Comparison of ENCODE assay signal across 14 cellular contexts in genomic region chr2:54577944-54578667, GRCh38.
DNase-seq lines count a peak whose midpoint lies in the region; ATAC-seq, FAIRE-seq and TF ChIP-seq lines count a peak whose summit lies in the region.
"Had no signal": no experiment of that assay in that cellular context is flagged by ENCODE, and none has a peak within 500 bp of the region (broad histone marks: within the 10 kb centered on the region; RNA-seq: fewer than 3 reads in every experiment).

No MANE protein-coding gene starts in this region.

- H3K9me3 ChIP-seq in heart right ventricle (no peaks in the 10 kb centered on the region), HepG2 (ENCODE audit: low read length) (no peaks in the 10 kb centered on the region)

- peak; percentile 12; the same call in 1 of the 2 replicates for TF ChIP-seq RAD21 in HepG2 (CRISPR knock-in tag; IDR thresholded peaks at IDR 0.05)

- in situ Hi-C loops in HepG2 (cut with HindIII; ENCODE audit: extremely low pct_ligation_motif_present, low pct_unique_long_range_greater_than_20kb): no loop called here

- 13 to 14% methylated on average over 6 of the region's 6 CpGs for WGBS in heart right ventricle, 2 donors
- 35% methylated on average over 6 of the region's 6 CpGs for WGBS in HepG2 (ENCODE audit: low lambda C conversion rate)

- peak in 1 of 8 donors; percentile 25 for ATAC-seq in heart right ventricle
- no peak for ATAC-seq in Right ventricle myocardium inferior
- no peak for ATAC-seq in HepG2
- ATAC-seq in GM21529 (IDR thresholded peaks at IDR 0.05; ENCODE audit: unreplicated experiment): no peak
- no peak for ATAC-seq in HG02678 (IDR thresholded peaks at IDR 0.05; ENCODE audit: unreplicated experiment)
- no peak for ATAC-seq in activated CD4-positive, CD25-positive, alpha-beta regulatory T cell treated with anti-CD3 and anti-CD28 coated beads, Interleukin-2, amount 50 U/mL, for 24 hours

- TF ChIP-seq CTCF in heart right ventricle (IDR thresholded peaks at IDR 0.05) (no peak), HepG2 (CRISPR knock-in tag; IDR thresholded peaks at IDR 0.05) (no peak), type B pancreatic cell (conservative IDR thresholded peaks at IDR 0.05) (no peak)

- H3K27ac ChIP-seq in heart right ventricle (peak overlapping the region in 9 of 10 donors; percentile 35 to 89 (median 53)), HepG2 (ENCODE audit: extremely low read length, insufficient read depth, low read length) (peak overlapping the region; percentile 80)

- H3K36me3 Mint-ChIP-seq in activated T-helper 1 cell treated with anti-CD3 and anti-CD28 coated beads, Interleukin-12 subunit alpha, Interleukin-12 subunit beta, Interleukin-2, Interleukin-4 antibody, amounts not matched to agents 30 ng/mL and 10 ng/mL and 1 ng/mL, durations not matched to agents 14 hours and 24 hours and 36 hours (ENCODE audit: low read depth): peaks cover 15% of the 10 kb centered on the region
- H3K36me3 Mint-ChIP-seq in type B pancreatic cell: peaks cover 14% of the 10 kb centered on the region

- no peak for TF ChIP-seq POLR2A in HepG2 (IDR thresholded peaks at IDR 0.05; ENCODE audit: insufficient read depth in 1 of 2, low read depth in 2 of 2, low read length in 2 of 2)

- POLR2A ChIA-PET in HepG2 (lab: Yijun Ruan, JAX): interaction anchor here (5.0 kb wide), 1 partner anchor 19 kb away, joined by 51 read pairs; no protein-coding TSS in a partner anchor

- peak overlapping the region; percentile 83 for H3K27ac Mint-ChIP-seq in activated T-helper 1 cell treated with anti-CD3 and anti-CD28 coated beads, Interleukin-12 subunit alpha, Interleukin-12 subunit beta, Interleukin-2, Interleukin-4 antibody, amounts not matched to agents 30 ng/mL and 10 ng/mL and 1 ng/mL, durations not matched to agents 14 hours and 24 hours and 36 hours
- peak overlapping the region; percentile 56 for H3K27ac Mint-ChIP-seq in type B pancreatic cell

- no peaks in the 10 kb centered on the region for H3K27me3 ChIP-seq in heart right ventricle
- no peaks in the 10 kb centered on the region for H3K27me3 ChIP-seq in HepG2 (ENCODE audit: control insufficient read depth in 1 of 2, insufficient read depth in 2 of 2, low read length in 2 of 2)

- peaks cover 89% of the 10 kb centered on the region for H4K20me1 ChIP-seq in HepG2 (ENCODE audit: insufficient read depth, low read length)

- peak overlapping the region; percentile 67 for H3K9ac ChIP-seq in HepG2 (ENCODE audit: insufficient read depth, low read depth, low read length)

- TF ChIP-seq EP300 in HepG2 (IDR thresholded peaks at IDR 0.05; ENCODE audit: low read depth in 2 of 2, low read length in 2 of 2): peak in 1 of 2 experiments; percentile 18; a peak in 1 of 4 replicates
- no peak for TF ChIP-seq EP300 in HepG2 (CRISPR knock-in tag; IDR thresholded peaks at IDR 0.05; ENCODE audit: borderline replicate concordance)

- no peak overlapping the region for H2AFZ ChIP-seq in HepG2 (ENCODE audit: low read length)

- intact Hi-C loops in heart right ventricle (cut with DNase I): loop anchor here in 2 of 10 donors (5.0 to 10.0 kb wide), 2 partner anchors 39 to 57 kb away; no protein-coding TSS in a partner anchor
- intact Hi-C loops in Right ventricle myocardium inferior (cut with DNase I): no loop called here
- intact Hi-C loops in activated T-helper 1 cell treated with anti-CD3 and anti-CD28 coated beads, Interleukin-12 subunit alpha, Interleukin-12 subunit beta, Interleukin-2, Interleukin-4 antibody, amounts not matched to agents 30 ng/mL and 10 ng/mL and 1 ng/mL, durations not matched to agents 14 hours and 24 hours and 36 hours (cut with micrococcal nuclease): loop anchor here (10.0 kb wide), 2 partner anchors 613 to 1037 kb away; partner anchors contain the start of gene PPP4R3B
- intact Hi-C loops in HepG2 (cut with micrococcal nuclease; ENCODE audit: unreplicated experiment): loop anchor here (5.0 kb wide), 1 partner anchor 46 kb away; no protein-coding TSS in a partner anchor

- CTCF ChIA-PET in HepG2 (lab: Yijun Ruan, JAX; ENCODE audit: low intra/inter-chr PET ratio, low total read pairs): no interaction called here

- peaks cover 60 to 100% (median 96%) of the 10 kb centered on the region in 9 donors for H3K4me1 ChIP-seq in heart right ventricle
- H3K4me1 ChIP-seq in HepG2 (ENCODE audit: insufficient read depth, low read length): peaks cover 100% of the 10 kb centered on the region

- no peak for FAIRE-seq in HepG2 (lab: Jason Lieb, UNC)
- FAIRE-seq: endometrium, islet of Langerhans had no signal

- peaks cover 96% of the 10 kb centered on the region for H3K79me2 ChIP-seq in HepG2 (ENCODE audit: insufficient read depth, low read length)

- H3K9me3 Mint-ChIP-seq in activated T-helper 1 cell treated with anti-CD3 and anti-CD28 coated beads, Interleukin-12 subunit alpha, Interleukin-12 subunit beta, Interleukin-2, Interleukin-4 antibody, amounts not matched to agents 30 ng/mL and 10 ng/mL and 1 ng/mL, durations not matched to agents 14 hours and 24 hours and 36 hours: no peaks in the 10 kb centered on the region
- no peaks in the 10 kb centered on the region for H3K9me3 Mint-ChIP-seq in type B pancreatic cell

- H3K4me1 Mint-ChIP-seq in activated T-helper 1 cell treated with anti-CD3 and anti-CD28 coated beads, Interleukin-12 subunit alpha, Interleukin-12 subunit beta, Interleukin-2, Interleukin-4 antibody, amounts not matched to agents 30 ng/mL and 10 ng/mL and 1 ng/mL, durations not matched to agents 14 hours and 24 hours and 36 hours (ENCODE audit: low read depth): peaks cover 96% of the 10 kb centered on the region
- peaks cover 70% of the 10 kb centered on the region for H3K4me1 Mint-ChIP-seq in type B pancreatic cell (ENCODE audit: unreplicated experiment)

- DNase-seq in heart right ventricle: no peak
- no peak for DNase-seq in Right ventricle myocardium inferior (ENCODE audit: missing footprints)
- no peak for DNase-seq in activated T-helper 1 cell treated with anti-CD3 and anti-CD28 coated beads, Interleukin-12 subunit alpha, Interleukin-12 subunit beta, Interleukin-2, Interleukin-4 antibody, amounts not matched to agents 30 ng/mL and 10 ng/mL and 1 ng/mL, durations not matched to agents 14 hours and 24 hours and 36 hours (ENCODE audit: low spot score)
- DNase-seq in HepG2 (ENCODE audit: low spot score): no peak
- no peak for DNase-seq in type B pancreatic cell (ENCODE audit: extremely low spot score, unreplicated experiment)
- DNase-seq: activated T-cell treated with anti-CD3 and anti-CD28 coated beads for 4 hours, MV-4-11, retina, SHP77 had no signal

- H3K4me2 ChIP-seq in HepG2 (ENCODE audit: low read depth, low read length): peak overlapping the region; percentile 71

- H3K4me3 ChIP-seq in heart right ventricle (no peak overlapping the region), HepG2 (replicated peaks in 1 of 3; ENCODE audit: insufficient read depth in 1 of 3, low read depth in 2 of 3, low read length in 3 of 3) (peak overlapping the region in 1 of 3 experiments; percentile 21; a peak in 1 of 6 replicates)

- H3K36me3 ChIP-seq in heart right ventricle: peaks cover 0 to 30% (median 0%) of the 10 kb centered on the region in 9 donors
- H3K36me3 ChIP-seq in HepG2 (replicated peaks in 1 of 2; ENCODE audit: control insufficient read depth in 1 of 2, insufficient read depth in 2 of 2, low read length in 2 of 2): peaks cover 14 to 42% of the 10 kb centered on the region in 2 experiments

- no TSS peak for BruUV-seq in HepG2 (replicated peaks; lab: Mats Ljungman, UMichigan)

- peak overlapping the region; percentile 49 for H3K4me3 Mint-ChIP-seq in activated T-helper 1 cell treated with anti-CD3 and anti-CD28 coated beads, Interleukin-12 subunit alpha, Interleukin-12 subunit beta, Interleukin-2, Interleukin-4 antibody, amounts not matched to agents 30 ng/mL and 10 ng/mL and 1 ng/mL, durations not matched to agents 14 hours and 24 hours and 36 hours
- H3K4me3 Mint-ChIP-seq in type B pancreatic cell: peak overlapping the region; percentile 6

- H3K27me3 Mint-ChIP-seq in activated T-helper 1 cell treated with anti-CD3 and anti-CD28 coated beads, Interleukin-12 subunit alpha, Interleukin-12 subunit beta, Interleukin-2, Interleukin-4 antibody, amounts not matched to agents 30 ng/mL and 10 ng/mL and 1 ng/mL, durations not matched to agents 14 hours and 24 hours and 36 hours (ENCODE audit: insufficient read depth): no peaks in the 10 kb centered on the region
- no peaks in the 10 kb centered on the region for H3K27me3 Mint-ChIP-seq in type B pancreatic cell

TF ChIP-seq in HepG2, 621 proteins besides CTCF, POLR2A, EP300 and RAD21 (continues in another document):
- TF ChIP-seq MED1 (CRISPR knock-in tag; IDR thresholded peaks at IDR 0.05) (peak; percentile 19; the same call in 1 of the 2 replicates), FOXP4 (CRISPR knock-in tag; IDR thresholded peaks at IDR 0.05) (0 out of 2 replicates have a peak, but pooled peaks have one; percentile 39), PCBP1 (IDR thresholded peaks at IDR 0.05; ENCODE audit: borderline replicate concordance, low read depth, low read length) (no peak), SOX5 (CRISPR knock-in tag; IDR thresholded peaks at IDR 0.05; ENCODE audit: borderline replicate concordance) (peak; percentile 42; the same call in 1 of the 2 replicates), SETDB1 (CRISPR knock-in tag; IDR thresholded peaks at IDR 0.05; ENCODE audit: borderline replicate concordance) (no peak), FOXJ3 (CRISPR knock-in tag; IDR thresholded peaks at IDR 0.05; ENCODE audit: borderline replicate concordance) (peak; percentile 63; the same call in 1 of the 2 replicates), MIXL1 (CRISPR knock-in tag; IDR thresholded peaks at IDR 0.05) (0 out of 2 replicates have a peak, but pooled peaks have one; percentile 16)
